ENCODE assay signal across 13 cellular contexts in genomic region chr2:54422072-54422581, GRCh38. TPM values are rescaled to one million over a fixed set of nuclear protein-coding genes. Genes with fewer than 3 reads are reported as not detected.
A peak's percentile ranks its signal among the peaks of the same experiment; 100 is the strongest.
DNase-seq lines count a peak whose midpoint lies in the region; ATAC-seq and TF ChIP-seq lines count a peak whose summit lies in the region.
"Had no signal": no experiment of that assay in that cellular context is flagged by ENCODE, and none has a peak within 500 bp of the region (broad histone marks: within the 10 kb centered on the region; RNA-seq: fewer than 3 reads in every experiment).

No MANE protein-coding gene starts in this region.

- H3K4me2 ChIP-seq in Loucy (ENCODE audit: low read depth, low read length, poor library complexity, severe bottlenecking), result peak overlapping the region; percentile 69

- no peaks in the 10 kb centered on the region for H3K36me3 ChIP-seq in Loucy (ENCODE audit: insufficient read depth, low read length)
- H3K36me3 ChIP-seq: colonic mucosa, SJSA1, upper lobe of right lung had no signal

- H3K4me1 ChIP-seq in Loucy (ENCODE audit: insufficient read depth, low read length, poor library complexity, severe bottlenecking), result peaks cover 14% of the 10 kb centered on the region
- H3K4me1 ChIP-seq: colonic mucosa, SJSA1 had no signal

- no peak overlapping the region for H3K9ac ChIP-seq in Loucy (ENCODE audit: low read depth, low read length, poor library complexity, severe bottlenecking)

- no peak for TF ChIP-seq CTCF in Loucy (conservative IDR thresholded peaks at IDR 0.05; ENCODE audit: low read length)

- H3K79me2 ChIP-seq in Loucy (ENCODE audit: insufficient read depth, low read length), result no peaks in the 10 kb centered on the region

- H3K27ac Mint-ChIP-seq in activated CD8-positive, alpha-beta memory T cell treated with anti-CD3 and anti-CD28 coated beads, Interleukin-2, amount 10 ng/mL, durations not matched to agents 7 days and 5 days, result peak overlapping the region; percentile 80

- peaks cover 6% of the 10 kb centered on the region for H3K9me3 Mint-ChIP-seq in activated CD8-positive, alpha-beta memory T cell treated with anti-CD3 and anti-CD28 coated beads, Interleukin-2, amount 10 ng/mL, durations not matched to agents 7 days and 5 days (ENCODE audit: low read depth)

- H3F3A ChIP-seq in Loucy (ENCODE audit: low read depth), result peaks cover 11% of the 10 kb centered on the region

- peaks cover 4% of the 10 kb centered on the region for H3K27me3 Mint-ChIP-seq in activated CD8-positive, alpha-beta memory T cell treated with anti-CD3 and anti-CD28 coated beads, Interleukin-2, amount 10 ng/mL, durations not matched to agents 7 days and 5 days

- H3K9me2 ChIP-seq in Loucy (replicated peaks; ENCODE audit: low read depth, low read length), result no peaks in the 10 kb centered on the region

- peaks cover 16% of the 10 kb centered on the region for H3K4me1 Mint-ChIP-seq in activated CD8-positive, alpha-beta memory T cell treated with anti-CD3 and anti-CD28 coated beads, Interleukin-2, amount 10 ng/mL, durations not matched to agents 7 days and 5 days

- DNase-seq in activated CD8-positive, alpha-beta memory T cell treated with anti-CD3 and anti-CD28 coated beads, Interleukin-2, amount 10 ng/mL, durations not matched to agents 7 days and 5 days, result peak; percentile 82
- DNase-seq in central memory CD4-positive, alpha-beta T cell, result peak; percentile 44
- DNase-seq in stimulated activated CD8-positive, alpha-beta memory T cell treated with anti-CD3 and anti-CD28 coated beads, Interleukin-7, amount 100 ng/mL, for 48 hours (ENCODE audit: extremely low read depth in 1 of 2, low read depth in 1 of 2), result peak; percentile 0 to 12
- DNase-seq in inferior parietal cortex (ENCODE audit: extremely low spot score), result no peak
- DNase-seq: colonic mucosa, foreskin melanocyte, left colon, NCI-H1436, upper lobe of right lung had no signal

- H3K9me3 ChIP-seq in Loucy (ENCODE audit: insufficient read depth, low read depth, low read length), result no peaks in the 10 kb centered on the region
- H3K9me3 ChIP-seq: colonic mucosa, SJSA1, upper lobe of right lung had no signal

- CTCF ChIA-PET in activated CD8-positive, alpha-beta memory T cell treated with anti-CD3 and anti-CD28 coated beads, Interleukin-2, amount 10 ng/mL, durations not matched to agents 7 days and 5 days (lab: Charles Lee), result no interaction called here

- peak overlapping the region; percentile 59 for H3K4me3 Mint-ChIP-seq in activated CD8-positive, alpha-beta memory T cell treated with anti-CD3 and anti-CD28 coated beads, Interleukin-2, amount 10 ng/mL, durations not matched to agents 7 days and 5 days

- H2AFZ ChIP-seq in Loucy (ENCODE audit: low read length), result no peak overlapping the region

- peak; percentile 81 for ATAC-seq in activated CD8-positive, alpha-beta memory T cell treated with anti-CD3 and anti-CD28 coated beads, Interleukin-2, amount 10 ng/mL, durations not matched to agents 7 days and 5 days
- ATAC-seq in GM18502 (IDR thresholded peaks at IDR 0.05; ENCODE audit: poor library complexity, unreplicated experiment) (no peak), GM21717 (IDR thresholded peaks at IDR 0.05; ENCODE audit: unreplicated experiment) (no peak)
- ATAC-seq: left colon, upper lobe of right lung had no signal

- H3K36me3 Mint-ChIP-seq in activated CD8-positive, alpha-beta memory T cell treated with anti-CD3 and anti-CD28 coated beads, Interleukin-2, amount 10 ng/mL, durations not matched to agents 7 days and 5 days, result no peaks in the 10 kb centered on the region

- H4K20me1 ChIP-seq in Loucy (ENCODE audit: insufficient read depth, low read length, poor library complexity, severe bottlenecking), result no peaks in the 10 kb centered on the region

- peak overlapping the region; percentile 51 for H3K4me3 ChIP-seq in Loucy (ENCODE audit: low read length, poor library complexity, severe bottlenecking)
- H3K4me3 ChIP-seq: colonic mucosa, SJSA1, upper lobe of right lung had no signal

- H3K27me3 ChIP-seq in Loucy (ENCODE audit: insufficient read depth, low read length, poor library complexity, severe bottlenecking), result peaks cover 79% of the 10 kb centered on the region
- H3K27me3 ChIP-seq: colonic mucosa, SJSA1, upper lobe of right lung had no signal

RNA-seq across cellular contexts. Expression of gene SPTBN1, which starts 34.0 kb away (rescaled TPM):
- 100 to 1,000 TPM in 1 of 2 experiments, 10 to 100 TPM in 1; 82.9 to 109 TPM for total RNA-seq in activated CD8-positive, alpha-beta memory T cell treated with anti-CD3 and anti-CD28 coated beads, Interleukin-2, amount 10 ng/mL, durations not matched to agents 7 days and 5 days
